26 cellular contexts compared by ENCODE assay signal in the genomic region with DNA sequence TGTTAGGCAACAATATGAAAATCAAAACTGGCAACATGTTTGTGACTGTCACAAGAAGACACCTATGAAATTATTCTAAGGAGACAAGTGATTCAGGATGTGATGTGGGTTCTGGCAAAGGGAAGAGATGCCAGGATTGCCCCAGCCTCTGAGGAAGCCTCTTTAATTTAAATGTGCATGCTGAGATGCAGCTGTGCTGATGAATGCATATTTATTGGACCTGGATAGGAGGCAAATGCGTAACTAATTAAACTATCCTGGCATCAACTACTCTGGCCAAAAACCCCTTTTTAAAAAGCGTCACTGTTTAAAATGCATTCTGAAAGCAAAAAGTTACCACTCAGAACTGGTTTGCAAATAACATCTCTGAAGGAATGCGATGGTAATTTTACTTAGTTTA.
"Had no signal": no experiment of that assay in that cellular context is flagged by ENCODE, and none has a peak within 500 bp of the region (broad histone marks: within the 10 kb centered on the region; RNA-seq: fewer than 3 reads in every experiment).

No MANE protein-coding gene starts in this region.

- H3K4me1 Mint-ChIP-seq: immature natural killer cell; naive thymus-derived CD4-positive, alpha-beta T cell had no signal

- H3K4me1 ChIP-seq: colonic mucosa, gastrocnemius medialis, left lung, lower lobe of right lung had no signal

- ATAC-seq: effector memory CD8-positive, alpha-beta T cell; esophagus mucosa; gastrocnemius medialis; heart right ventricle; left cardiac atrium; left lung; left ventricle myocardium superior; lower lobe of right lung; naive thymus-derived CD4-positive, alpha-beta T cell had no signal

- H3K27me3 Mint-ChIP-seq: dendritic cell treated with granulocyte-macrophage colony-stimulating factor and Interleukin-4, amounts not matched to agents 40 ng/mL and 50 ng/mL, for 4 days had no signal

- DNase-seq: colonic mucosa; cortex of kidney; effector CD8-positive, alpha-beta T cell; effector memory CD8-positive, alpha-beta T cell; endodermal cell; erythroblast; esophagus squamous epithelium; foreskin fibroblast; foreskin melanocyte; gastrocnemius medialis; glutamatergic neuron; head of caudate nucleus; heart right ventricle; hypothalamus; immature natural killer cell; islet precursor cell; left cardiac atrium; left lung; left ventricle myocardium superior; lower lobe of right lung; mesenchymal stem cell; midbrain; naive thymus-derived CD4-positive, alpha-beta T cell had no signal

- H3K27ac ChIP-seq: colonic mucosa, epithelial cell of prostate, esophagus squamous epithelium, gastrocnemius medialis, heart right ventricle, left lung, lower lobe of right lung had no signal

- H3K36me3 Mint-ChIP-seq: immature natural killer cell; naive thymus-derived CD4-positive, alpha-beta T cell had no signal

- H3K36me3 ChIP-seq: colonic mucosa, esophagus squamous epithelium, gastrocnemius medialis, heart right ventricle, left lung, lower lobe of right lung had no signal

- H3K4me3 Mint-ChIP-seq: dendritic cell treated with granulocyte-macrophage colony-stimulating factor and Interleukin-4, amounts not matched to agents 40 ng/mL and 50 ng/mL, for 4 days; effector memory CD8-positive, alpha-beta T cell; endodermal cell; immature natural killer cell; naive thymus-derived CD4-positive, alpha-beta T cell had no signal

- H3K27ac Mint-ChIP-seq: dendritic cell treated with granulocyte-macrophage colony-stimulating factor and Interleukin-4, amounts not matched to agents 40 ng/mL and 50 ng/mL, for 4 days; effector memory CD8-positive, alpha-beta T cell; endodermal cell; immature natural killer cell; naive thymus-derived CD4-positive, alpha-beta T cell had no signal

- H3K9me3 Mint-ChIP-seq: dendritic cell treated with granulocyte-macrophage colony-stimulating factor and Interleukin-4, amounts not matched to agents 40 ng/mL and 50 ng/mL, for 4 days; endodermal cell had no signal

- H3K9me3 ChIP-seq: colonic mucosa, esophagus squamous epithelium, gastrocnemius medialis, heart right ventricle, lower lobe of right lung had no signal

- H3K27me3 ChIP-seq: colonic mucosa, esophagus squamous epithelium, gastrocnemius medialis, heart right ventricle, left lung had no signal

- H3K4me3 ChIP-seq: colonic mucosa, esophagus squamous epithelium, gastrocnemius medialis, heart right ventricle, left lung, lower lobe of right lung had no signal
